In the genomic region with DNA sequence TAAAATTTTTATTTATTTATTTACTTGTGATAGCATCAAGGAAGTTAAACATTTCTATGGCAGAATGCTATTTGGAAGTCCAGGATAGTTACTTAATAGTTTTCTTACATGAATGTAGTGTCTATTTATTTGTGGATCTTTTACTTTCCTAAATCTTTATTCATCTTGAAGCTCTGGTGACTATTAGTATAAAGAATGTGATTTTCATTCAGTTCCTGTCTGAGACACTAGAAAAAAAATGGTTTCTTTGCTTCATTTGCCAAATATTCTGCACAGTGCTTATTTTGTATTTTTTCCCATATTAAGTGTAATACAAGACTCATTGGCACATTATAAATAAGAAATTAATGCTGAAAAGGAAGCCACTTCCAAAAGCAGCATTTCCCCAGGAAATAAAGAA, we compare ENCODE assay signal across 1 cellular context.
TF ChIP-seq lines count a peak whose summit lies in the region.

No MANE protein-coding gene starts in this region.

TF ChIP-seq in WTC11, 78 proteins besides CTCF, POLR2A, EP300 and RAD21:
- TF ChIP-seq, protein P1, sequence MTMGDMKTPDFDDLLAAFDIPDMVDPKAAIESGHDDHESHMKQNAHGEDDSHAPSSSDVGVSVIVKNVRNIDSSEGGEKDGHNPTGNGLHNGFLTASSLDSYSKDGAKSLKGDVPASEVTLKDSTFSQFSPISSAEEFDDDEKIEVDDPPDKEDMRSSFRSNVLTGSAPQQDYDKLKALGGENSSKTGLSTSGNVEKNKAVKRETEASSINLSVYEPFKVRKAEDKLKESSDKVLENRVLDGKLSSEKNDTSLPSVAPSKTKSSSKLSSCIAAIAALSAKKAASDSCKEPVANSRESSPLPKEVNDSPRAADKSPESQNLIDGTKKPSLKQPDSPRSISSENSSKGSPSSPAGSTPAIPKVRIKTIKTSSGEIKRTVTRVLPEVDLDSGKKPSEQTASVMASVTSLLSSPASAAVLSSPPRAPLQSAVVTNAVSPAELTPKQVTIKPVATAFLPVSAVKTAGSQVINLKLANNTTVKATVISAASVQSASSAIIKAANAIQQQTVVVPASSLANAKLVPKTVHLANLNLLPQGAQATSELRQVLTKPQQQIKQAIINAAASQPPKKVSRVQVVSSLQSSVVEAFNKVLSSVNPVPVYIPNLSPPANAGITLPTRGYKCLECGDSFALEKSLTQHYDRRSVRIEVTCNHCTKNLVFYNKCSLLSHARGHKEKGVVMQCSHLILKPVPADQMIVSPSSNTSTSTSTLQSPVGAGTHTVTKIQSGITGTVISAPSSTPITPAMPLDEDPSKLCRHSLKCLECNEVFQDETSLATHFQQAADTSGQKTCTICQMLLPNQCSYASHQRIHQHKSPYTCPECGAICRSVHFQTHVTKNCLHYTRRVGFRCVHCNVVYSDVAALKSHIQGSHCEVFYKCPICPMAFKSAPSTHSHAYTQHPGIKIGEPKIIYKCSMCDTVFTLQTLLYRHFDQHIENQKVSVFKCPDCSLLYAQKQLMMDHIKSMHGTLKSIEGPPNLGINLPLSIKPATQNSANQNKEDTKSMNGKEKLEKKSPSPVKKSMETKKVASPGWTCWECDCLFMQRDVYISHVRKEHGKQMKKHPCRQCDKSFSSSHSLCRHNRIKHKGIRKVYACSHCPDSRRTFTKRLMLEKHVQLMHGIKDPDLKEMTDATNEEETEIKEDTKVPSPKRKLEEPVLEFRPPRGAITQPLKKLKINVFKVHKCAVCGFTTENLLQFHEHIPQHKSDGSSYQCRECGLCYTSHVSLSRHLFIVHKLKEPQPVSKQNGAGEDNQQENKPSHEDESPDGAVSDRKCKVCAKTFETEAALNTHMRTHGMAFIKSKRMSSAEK (CRISPR knock-in tag; IDR thresholded peaks at IDR 0.05; ENCODE audit: borderline replicate concordance), result no peak
- TF ChIP-seq, protein P2, sequence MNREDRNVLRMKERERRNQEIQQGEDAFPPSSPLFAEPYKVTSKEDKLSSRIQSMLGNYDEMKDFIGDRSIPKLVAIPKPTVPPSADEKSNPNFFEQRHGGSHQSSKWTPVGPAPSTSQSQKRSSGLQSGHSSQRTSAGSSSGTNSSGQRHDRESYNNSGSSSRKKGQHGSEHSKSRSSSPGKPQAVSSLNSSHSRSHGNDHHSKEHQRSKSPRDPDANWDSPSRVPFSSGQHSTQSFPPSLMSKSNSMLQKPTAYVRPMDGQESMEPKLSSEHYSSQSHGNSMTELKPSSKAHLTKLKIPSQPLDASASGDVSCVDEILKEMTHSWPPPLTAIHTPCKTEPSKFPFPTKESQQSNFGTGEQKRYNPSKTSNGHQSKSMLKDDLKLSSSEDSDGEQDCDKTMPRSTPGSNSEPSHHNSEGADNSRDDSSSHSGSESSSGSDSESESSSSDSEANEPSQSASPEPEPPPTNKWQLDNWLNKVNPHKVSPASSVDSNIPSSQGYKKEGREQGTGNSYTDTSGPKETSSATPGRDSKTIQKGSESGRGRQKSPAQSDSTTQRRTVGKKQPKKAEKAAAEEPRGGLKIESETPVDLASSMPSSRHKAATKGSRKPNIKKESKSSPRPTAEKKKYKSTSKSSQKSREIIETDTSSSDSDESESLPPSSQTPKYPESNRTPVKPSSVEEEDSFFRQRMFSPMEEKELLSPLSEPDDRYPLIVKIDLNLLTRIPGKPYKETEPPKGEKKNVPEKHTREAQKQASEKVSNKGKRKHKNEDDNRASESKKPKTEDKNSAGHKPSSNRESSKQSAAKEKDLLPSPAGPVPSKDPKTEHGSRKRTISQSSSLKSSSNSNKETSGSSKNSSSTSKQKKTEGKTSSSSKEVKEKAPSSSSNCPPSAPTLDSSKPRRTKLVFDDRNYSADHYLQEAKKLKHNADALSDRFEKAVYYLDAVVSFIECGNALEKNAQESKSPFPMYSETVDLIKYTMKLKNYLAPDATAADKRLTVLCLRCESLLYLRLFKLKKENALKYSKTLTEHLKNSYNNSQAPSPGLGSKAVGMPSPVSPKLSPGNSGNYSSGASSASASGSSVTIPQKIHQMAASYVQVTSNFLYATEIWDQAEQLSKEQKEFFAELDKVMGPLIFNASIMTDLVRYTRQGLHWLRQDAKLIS (CRISPR knock-in tag; IDR thresholded peaks at IDR 0.05; ENCODE audit: borderline replicate concordance), result no peak
- TF ChIP-seq FOXJ3 (CRISPR knock-in tag; IDR thresholded peaks at IDR 0.05; ENCODE audit: borderline replicate concordance), result no peak
- TF ChIP-seq, protein P3, sequence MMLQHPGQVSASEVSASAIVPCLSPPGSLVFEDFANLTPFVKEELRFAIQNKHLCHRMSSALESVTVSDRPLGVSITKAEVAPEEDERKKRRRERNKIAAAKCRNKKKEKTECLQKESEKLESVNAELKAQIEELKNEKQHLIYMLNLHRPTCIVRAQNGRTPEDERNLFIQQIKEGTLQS (CRISPR knock-in tag; conservative IDR thresholded peaks at IDR 0.05), result no peak
- TF ChIP-seq ZNF121 (CRISPR knock-in tag; IDR thresholded peaks at IDR 0.05), result no peak
- TF ChIP-seq JAZF1 (CRISPR knock-in tag; IDR thresholded peaks at IDR 0.05), result no peak
- TF ChIP-seq TP53 (CRISPR knock-in tag; IDR thresholded peaks at IDR 0.05), result no peak
- TF ChIP-seq NFATC4 (CRISPR knock-in tag; IDR thresholded peaks at IDR 0.05), result no peak
- TF ChIP-seq, protein P4, sequence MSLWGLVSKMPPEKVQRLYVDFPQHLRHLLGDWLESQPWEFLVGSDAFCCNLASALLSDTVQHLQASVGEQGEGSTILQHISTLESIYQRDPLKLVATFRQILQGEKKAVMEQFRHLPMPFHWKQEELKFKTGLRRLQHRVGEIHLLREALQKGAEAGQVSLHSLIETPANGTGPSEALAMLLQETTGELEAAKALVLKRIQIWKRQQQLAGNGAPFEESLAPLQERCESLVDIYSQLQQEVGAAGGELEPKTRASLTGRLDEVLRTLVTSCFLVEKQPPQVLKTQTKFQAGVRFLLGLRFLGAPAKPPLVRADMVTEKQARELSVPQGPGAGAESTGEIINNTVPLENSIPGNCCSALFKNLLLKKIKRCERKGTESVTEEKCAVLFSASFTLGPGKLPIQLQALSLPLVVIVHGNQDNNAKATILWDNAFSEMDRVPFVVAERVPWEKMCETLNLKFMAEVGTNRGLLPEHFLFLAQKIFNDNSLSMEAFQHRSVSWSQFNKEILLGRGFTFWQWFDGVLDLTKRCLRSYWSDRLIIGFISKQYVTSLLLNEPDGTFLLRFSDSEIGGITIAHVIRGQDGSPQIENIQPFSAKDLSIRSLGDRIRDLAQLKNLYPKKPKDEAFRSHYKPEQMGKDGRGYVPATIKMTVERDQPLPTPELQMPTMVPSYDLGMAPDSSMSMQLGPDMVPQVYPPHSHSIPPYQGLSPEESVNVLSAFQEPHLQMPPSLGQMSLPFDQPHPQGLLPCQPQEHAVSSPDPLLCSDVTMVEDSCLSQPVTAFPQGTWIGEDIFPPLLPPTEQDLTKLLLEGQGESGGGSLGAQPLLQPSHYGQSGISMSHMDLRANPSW (CRISPR knock-in tag; conservative IDR thresholded peaks at IDR 0.05; ENCODE audit: low read depth), result no peak
- TF ChIP-seq, protein P5, sequence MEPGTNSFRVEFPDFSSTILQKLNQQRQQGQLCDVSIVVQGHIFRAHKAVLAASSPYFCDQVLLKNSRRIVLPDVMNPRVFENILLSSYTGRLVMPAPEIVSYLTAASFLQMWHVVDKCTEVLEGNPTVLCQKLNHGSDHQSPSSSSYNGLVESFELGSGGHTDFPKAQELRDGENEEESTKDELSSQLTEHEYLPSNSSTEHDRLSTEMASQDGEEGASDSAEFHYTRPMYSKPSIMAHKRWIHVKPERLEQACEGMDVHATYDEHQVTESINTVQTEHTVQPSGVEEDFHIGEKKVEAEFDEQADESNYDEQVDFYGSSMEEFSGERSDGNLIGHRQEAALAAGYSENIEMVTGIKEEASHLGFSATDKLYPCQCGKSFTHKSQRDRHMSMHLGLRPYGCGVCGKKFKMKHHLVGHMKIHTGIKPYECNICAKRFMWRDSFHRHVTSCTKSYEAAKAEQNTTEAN (CRISPR knock-in tag; IDR thresholded peaks at IDR 0.05), result no peak
- TF ChIP-seq ATF1 (CRISPR knock-in tag; IDR thresholded peaks at IDR 0.05), result no peak
- no peak for TF ChIP-seq ZNF317 (CRISPR knock-in tag; IDR thresholded peaks at IDR 0.05; ENCODE audit: borderline replicate concordance, low read depth)
